ENCODE assay signal across 14 cellular contexts in the genomic region with DNA sequence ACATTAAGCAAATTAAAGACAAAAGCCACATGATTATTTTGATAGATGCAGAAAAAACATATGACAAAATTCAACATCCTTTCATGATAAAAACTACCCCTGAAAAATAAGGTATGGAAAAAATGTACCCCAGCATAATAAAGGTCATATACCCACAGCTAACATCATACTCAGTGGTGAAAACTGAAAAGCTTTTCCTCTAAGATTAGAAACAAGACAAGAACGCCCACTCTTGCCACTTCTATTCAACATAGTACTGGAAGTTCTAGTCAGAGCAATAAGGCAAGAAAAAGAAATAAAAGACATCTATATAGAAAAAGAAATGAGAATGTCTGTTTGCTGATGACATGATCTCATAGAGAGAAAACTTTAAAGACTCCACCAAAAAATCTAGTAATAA. TPM values are rescaled to one million over a fixed set of nuclear protein-coding genes. Genes with fewer than 3 reads are reported as not detected.
DNase-seq lines count a peak whose midpoint lies in the region; ATAC-seq lines count a peak whose summit lies in the region.
"Had no signal": no experiment of that assay in that cellular context is flagged by ENCODE, and none has a peak within 500 bp of the region (broad histone marks: within the 10 kb centered on the region; RNA-seq: fewer than 3 reads in every experiment).

No MANE protein-coding gene starts in this region.

- H3K9me3 Mint-ChIP-seq in activated naive CD4-positive, alpha-beta T cell treated with anti-CD3 and anti-CD28 coated beads, Interleukin-2, amount 50 U/mL, for 24 hours, result peaks cover 16% of the 10 kb centered on the region
- H3K9me3 Mint-ChIP-seq in activated naive CD4-positive, alpha-beta T cell treated with anti-CD3 and anti-CD28 coated beads, Interleukin-2, amount 10 ng/mL, durations not matched to agents 7 days and 5 days, result peaks cover 20% of the 10 kb centered on the region
- H3K9me3 Mint-ChIP-seq in activated T-helper 17 cell treated with anti-CD3 and anti-CD28 coated beads, Interleukin-2, amount 50 U/mL, for 72 hours, result peaks cover 23% of the 10 kb centered on the region
- peaks cover 14% of the 10 kb centered on the region for H3K9me3 Mint-ChIP-seq in central memory CD8-positive, alpha-beta T cell
- peaks cover 27 to 28% of the 10 kb centered on the region in 2 donors for H3K9me3 Mint-ChIP-seq in stimulated activated naive B cell treated with anti-CD40 and anti-IgM and Interleukin-4, amounts not matched to agents 10 μg/mL and 1 μg/mL and 100 μg/mL, for 72 hours

- DNase-seq in activated naive CD4-positive, alpha-beta T cell treated with anti-CD3 and anti-CD28 coated beads, Interleukin-2, amount 10 ng/mL, durations not matched to agents 7 days and 5 days, result no peak
- no peak for DNase-seq in central memory CD8-positive, alpha-beta T cell (ENCODE audit: low spot score in 2 of 2)
- no peak for DNase-seq in stimulated activated naive B cell treated with anti-CD40 and anti-IgM and Interleukin-4, amounts not matched to agents 10 μg/mL and 1 μg/mL and 100 μg/mL, for 72 hours
- DNase-seq in SKM-1 treated with dmso at 0.1 percent for 144 hours (lab: John Stamatoyannopoulos, UW; ENCODE audit: unreplicated experiment) (no peak), T-helper 1 cell (no peak)
- DNase-seq: Calu3; CD8-positive, alpha-beta T cell; DMS79 treated with DMSO at 0.1 percent for 48 hours; GF-D8; H9 had no signal

- peaks cover 48% of the 10 kb centered on the region for H3K36me3 Mint-ChIP-seq in activated naive CD4-positive, alpha-beta T cell treated with anti-CD3 and anti-CD28 coated beads, Interleukin-2, amount 50 U/mL, for 24 hours
- peaks cover 9% of the 10 kb centered on the region for H3K36me3 Mint-ChIP-seq in activated naive CD4-positive, alpha-beta T cell treated with anti-CD3 and anti-CD28 coated beads, Interleukin-2, amount 10 ng/mL, durations not matched to agents 7 days and 5 days
- peaks cover 66% of the 10 kb centered on the region for H3K36me3 Mint-ChIP-seq in activated T-helper 17 cell treated with anti-CD3 and anti-CD28 coated beads, Interleukin-2, amount 50 U/mL, for 72 hours (ENCODE audit: low read depth)
- peaks cover 8% of the 10 kb centered on the region for H3K36me3 Mint-ChIP-seq in central memory CD8-positive, alpha-beta T cell (ENCODE audit: insufficient read depth)
- peaks cover 62 to 75% of the 10 kb centered on the region in 2 donors for H3K36me3 Mint-ChIP-seq in stimulated activated naive B cell treated with anti-CD40 and anti-IgM and Interleukin-4, amounts not matched to agents 10 μg/mL and 1 μg/mL and 100 μg/mL, for 72 hours

- H3K27ac Mint-ChIP-seq in activated naive CD4-positive, alpha-beta T cell treated with anti-CD3 and anti-CD28 coated beads, Interleukin-2, amount 50 U/mL, for 24 hours, result peak overlapping the region; percentile 76
- no peak overlapping the region for H3K27ac Mint-ChIP-seq in activated naive CD4-positive, alpha-beta T cell treated with anti-CD3 and anti-CD28 coated beads, Interleukin-2, amount 10 ng/mL, durations not matched to agents 7 days and 5 days
- H3K27ac Mint-ChIP-seq in activated T-helper 17 cell treated with anti-CD3 and anti-CD28 coated beads, Interleukin-2, amount 50 U/mL, for 72 hours, result peak overlapping the region; percentile 50
- H3K27ac Mint-ChIP-seq in central memory CD8-positive, alpha-beta T cell (ENCODE audit: low read depth), result peak overlapping the region; percentile 33
- H3K27ac Mint-ChIP-seq in stimulated activated naive B cell treated with anti-CD40 and anti-IgM and Interleukin-4, amounts not matched to agents 10 μg/mL and 1 μg/mL and 100 μg/mL, for 72 hours, result peak overlapping the region; percentile 16
- H3K27ac Mint-ChIP-seq: B cell; CD8-positive, alpha-beta T cell; H9 had no signal

- peak overlapping the region; percentile 4 for H3K4me3 Mint-ChIP-seq in activated naive CD4-positive, alpha-beta T cell treated with anti-CD3 and anti-CD28 coated beads, Interleukin-2, amount 50 U/mL, for 24 hours
- H3K4me3 Mint-ChIP-seq in activated naive CD4-positive, alpha-beta T cell treated with anti-CD3 and anti-CD28 coated beads, Interleukin-2, amount 10 ng/mL, durations not matched to agents 7 days and 5 days, result no peak overlapping the region
- H3K4me3 Mint-ChIP-seq in activated T-helper 17 cell treated with anti-CD3 and anti-CD28 coated beads, Interleukin-2, amount 50 U/mL, for 72 hours, result peak overlapping the region; percentile 9
- H3K4me3 Mint-ChIP-seq in central memory CD8-positive, alpha-beta T cell, result no peak overlapping the region
- H3K4me3 Mint-ChIP-seq in stimulated activated naive B cell treated with anti-CD40 and anti-IgM and Interleukin-4, amounts not matched to agents 10 μg/mL and 1 μg/mL and 100 μg/mL, for 72 hours, result no peak overlapping the region
- H3K4me3 Mint-ChIP-seq: B cell; CD8-positive, alpha-beta T cell; H9 had no signal

- CTCF ChIA-PET in activated naive CD4-positive, alpha-beta T cell treated with anti-CD3 and anti-CD28 coated beads, Interleukin-2, amount 10 ng/mL, durations not matched to agents 7 days and 5 days (lab: Charles Lee), result no interaction called here

- H3K27me3 Mint-ChIP-seq in activated naive CD4-positive, alpha-beta T cell treated with anti-CD3 and anti-CD28 coated beads, Interleukin-2, amount 50 U/mL, for 24 hours, result no peaks in the 10 kb centered on the region
- no peaks in the 10 kb centered on the region for H3K27me3 Mint-ChIP-seq in activated naive CD4-positive, alpha-beta T cell treated with anti-CD3 and anti-CD28 coated beads, Interleukin-2, amount 10 ng/mL, durations not matched to agents 7 days and 5 days
- H3K27me3 Mint-ChIP-seq in activated T-helper 17 cell treated with anti-CD3 and anti-CD28 coated beads, Interleukin-2, amount 50 U/mL, for 72 hours, result no peaks in the 10 kb centered on the region
- no peaks in the 10 kb centered on the region for H3K27me3 Mint-ChIP-seq in central memory CD8-positive, alpha-beta T cell
- H3K27me3 Mint-ChIP-seq in stimulated activated naive B cell treated with anti-CD40 and anti-IgM and Interleukin-4, amounts not matched to agents 10 μg/mL and 1 μg/mL and 100 μg/mL, for 72 hours, result no peaks in the 10 kb centered on the region
- H3K27me3 Mint-ChIP-seq: B cell had no signal

- peaks cover 38% of the 10 kb centered on the region for H3K4me1 Mint-ChIP-seq in activated naive CD4-positive, alpha-beta T cell treated with anti-CD3 and anti-CD28 coated beads, Interleukin-2, amount 50 U/mL, for 24 hours
- peaks cover 5% of the 10 kb centered on the region for H3K4me1 Mint-ChIP-seq in activated naive CD4-positive, alpha-beta T cell treated with anti-CD3 and anti-CD28 coated beads, Interleukin-2, amount 10 ng/mL, durations not matched to agents 7 days and 5 days
- H3K4me1 Mint-ChIP-seq in activated T-helper 17 cell treated with anti-CD3 and anti-CD28 coated beads, Interleukin-2, amount 50 U/mL, for 72 hours, result peaks cover 11% of the 10 kb centered on the region
- peaks cover 4% of the 10 kb centered on the region for H3K4me1 Mint-ChIP-seq in central memory CD8-positive, alpha-beta T cell
- peaks cover 4 to 12% of the 10 kb centered on the region in 2 donors for H3K4me1 Mint-ChIP-seq in stimulated activated naive B cell treated with anti-CD40 and anti-IgM and Interleukin-4, amounts not matched to agents 10 μg/mL and 1 μg/mL and 100 μg/mL, for 72 hours
- H3K4me1 Mint-ChIP-seq: B cell, H9 had no signal

- peak; percentile 21 for ATAC-seq in activated T-helper 17 cell treated with anti-CD3 and anti-CD28 coated beads, Interleukin-2, amount 50 U/mL, for 72 hours (replicated peaks)
- no peak for ATAC-seq in central memory CD8-positive, alpha-beta T cell (replicated peaks; ENCODE audit: extremely low read depth, poor library complexity, severe bottlenecking)
- no peak for ATAC-seq in stimulated activated naive B cell treated with anti-CD40 and anti-IgM and Interleukin-4, amounts not matched to agents 10 μg/mL and 1 μg/mL and 100 μg/mL, for 72 hours (replicated peaks)
- ATAC-seq: CD8-positive, alpha-beta T cell; GM12878 had no signal

RNA-seq across cellular contexts. Expression of gene ERO1B, which starts 20.7 kb away (rescaled TPM):
- total RNA-seq in activated T-helper 17 cell treated with anti-CD3 and anti-CD28 coated beads, Interleukin-2, amount 50 U/mL, for 72 hours, result 1 to 10 TPM; 4.0 to 4.2 TPM

Comparison
In these comparisons a context has a peak if more than half of its experiments do, and no peak if none do; other contexts are left out.
1. H3K4me3 Mint-ChIP-seq: peak in activated naive CD4-positive, alpha-beta T cell treated with anti-CD3 and anti-CD28 coated beads, Interleukin-2, amount 50 U/mL, for 24 hours (single experiment) and activated T-helper 17 cell treated with anti-CD3 and anti-CD28 coated beads, Interleukin-2, amount 50 U/mL, for 72 hours (single experiment); none in activated naive CD4-positive, alpha-beta T cell treated with anti-CD3 and anti-CD28 coated beads, Interleukin-2, amount 10 ng/mL, durations not matched to agents 7 days and 5 days (single experiment), central memory CD8-positive, alpha-beta T cell (single experiment) and stimulated activated naive B cell treated with anti-CD40 and anti-IgM and Interleukin-4, amounts not matched to agents 10 μg/mL and 1 μg/mL and 100 μg/mL, for 72 hours (0 of 2).